8 cellular contexts compared by ENCODE assay signal in genomic region chr11:69444381-69445130, GRCh38. TPM values are rescaled to one million over a fixed set of nuclear protein-coding genes. Genes with fewer than 3 reads are reported as not detected.
DNase-seq lines count a peak whose midpoint lies in the region; ATAC-seq and TF ChIP-seq lines count a peak whose summit lies in the region.

No MANE protein-coding gene starts in this region.

- no peaks in the 10 kb centered on the region for H3K27me3 ChIP-seq in SJCRH30

- H3K4me3 ChIP-seq in SJCRH30, result no peak overlapping the region
- peak overlapping the region; percentile 19 for H3K4me3 ChIP-seq in fibroblast of villous mesenchyme (ENCODE audit: low read depth, low read length)

- H3K9me3 ChIP-seq in SJCRH30 (replicated peaks), result no peaks in the 10 kb centered on the region

- H3K36me3 ChIP-seq in SJCRH30, result no peaks in the 10 kb centered on the region

- H3K4me1 ChIP-seq in SJCRH30, result peaks cover 40% of the 10 kb centered on the region

- H3K27ac ChIP-seq in SJCRH30, result peak overlapping the region; percentile 94; the same call in 1 of the 2 replicates

- peak; percentile 13 for DNase-seq in Caki2 (ENCODE audit: low read depth)
- no peak for DNase-seq in SJCRH30
- DNase-seq in fibroblast of villous mesenchyme (ENCODE audit: low read depth), result peak; percentile 95
- peak; percentile 58 for DNase-seq in pons (ENCODE audit: low spot score)
- DNase-seq in NCI-H446 treated with DMSO at 0.1 percent for 48 hours (lab: John Stamatoyannopoulos, UW), result no peak
- no peak for DNase-seq in NCI-H2196 treated with DMSO at 0.1 percent for 48 hours (lab: John Stamatoyannopoulos, UW; ENCODE audit: unreplicated experiment)

- ATAC-seq in HG03342 (IDR thresholded peaks at IDR 0.05; ENCODE audit: unreplicated experiment) (no peak), HG03039 (IDR thresholded peaks at IDR 0.05; ENCODE audit: unreplicated experiment) (no peak)

- in situ Hi-C loops in Caki2 (cut with HindIII; ENCODE audit: low pct_unique_long_range_greater_than_20kb, low sequenced_read_pairs), result no loop called here

- peak; percentile 49 for TF ChIP-seq CTCF in fibroblast of villous mesenchyme (IDR thresholded peaks at IDR 0.05; ENCODE audit: insufficient read depth, low read depth, low read length)

RNA-seq across cellular contexts. Expression of gene LINC01488, which starts 36.9 kb away (rescaled TPM):
- not detected in 2 replicates for total RNA-seq in Caki2 (2014; rRNA removed; shearing (Covaris generic); ENCODE audit: low replicate concordance)
- total RNA-seq in SJCRH30 (2014; rRNA removed; shearing (Covaris generic)), result not detected in 2 replicates
- not detected in 2 replicates for total RNA-seq in fibroblast of villous mesenchyme

Comparison
In these comparisons a context has a peak if more than half of its experiments do, and no peak if none do; other contexts are left out.
1. DNase-seq: peak in Caki2 (single experiment), fibroblast of villous mesenchyme (single experiment) and pons (single experiment); none in SJCRH30 (0 of 2), NCI-H446 treated with DMSO at 0.1 percent for 48 hours (single experiment) and NCI-H2196 treated with DMSO at 0.1 percent for 48 hours (single experiment).